Comparison of ENCODE assay signal across 1 cellular context in genomic region chr6:54929245-54929909, GRCh38.
TF ChIP-seq lines count a peak whose summit lies in the region.

No MANE protein-coding gene starts in this region.

TF ChIP-seq in HepG2, 621 proteins besides CTCF, POLR2A, EP300 and RAD21 (continued from another document):
- 0 out of 2 replicates have a peak, but pooled peaks have one; percentile 35 for TF ChIP-seq ZBED4 (CRISPR knock-in tag; IDR thresholded peaks at IDR 0.05; ENCODE audit: borderline replicate concordance)
- TF ChIP-seq FOSL2 (CRISPR knock-in tag; IDR thresholded peaks at IDR 0.05): peak; percentile 90
- TF ChIP-seq CBX5 (CRISPR knock-in tag; IDR thresholded peaks at IDR 0.05; ENCODE audit: borderline replicate concordance): no peak
- no peak for TF ChIP-seq ZNF367 (CRISPR knock-in tag; IDR thresholded peaks at IDR 0.05; ENCODE audit: borderline replicate concordance)
- TF ChIP-seq IKZF5 (CRISPR knock-in tag; IDR thresholded peaks at IDR 0.05): 0 out of 2 replicates have a peak, but pooled peaks have one; percentile 55
- TF ChIP-seq, protein P1, sequence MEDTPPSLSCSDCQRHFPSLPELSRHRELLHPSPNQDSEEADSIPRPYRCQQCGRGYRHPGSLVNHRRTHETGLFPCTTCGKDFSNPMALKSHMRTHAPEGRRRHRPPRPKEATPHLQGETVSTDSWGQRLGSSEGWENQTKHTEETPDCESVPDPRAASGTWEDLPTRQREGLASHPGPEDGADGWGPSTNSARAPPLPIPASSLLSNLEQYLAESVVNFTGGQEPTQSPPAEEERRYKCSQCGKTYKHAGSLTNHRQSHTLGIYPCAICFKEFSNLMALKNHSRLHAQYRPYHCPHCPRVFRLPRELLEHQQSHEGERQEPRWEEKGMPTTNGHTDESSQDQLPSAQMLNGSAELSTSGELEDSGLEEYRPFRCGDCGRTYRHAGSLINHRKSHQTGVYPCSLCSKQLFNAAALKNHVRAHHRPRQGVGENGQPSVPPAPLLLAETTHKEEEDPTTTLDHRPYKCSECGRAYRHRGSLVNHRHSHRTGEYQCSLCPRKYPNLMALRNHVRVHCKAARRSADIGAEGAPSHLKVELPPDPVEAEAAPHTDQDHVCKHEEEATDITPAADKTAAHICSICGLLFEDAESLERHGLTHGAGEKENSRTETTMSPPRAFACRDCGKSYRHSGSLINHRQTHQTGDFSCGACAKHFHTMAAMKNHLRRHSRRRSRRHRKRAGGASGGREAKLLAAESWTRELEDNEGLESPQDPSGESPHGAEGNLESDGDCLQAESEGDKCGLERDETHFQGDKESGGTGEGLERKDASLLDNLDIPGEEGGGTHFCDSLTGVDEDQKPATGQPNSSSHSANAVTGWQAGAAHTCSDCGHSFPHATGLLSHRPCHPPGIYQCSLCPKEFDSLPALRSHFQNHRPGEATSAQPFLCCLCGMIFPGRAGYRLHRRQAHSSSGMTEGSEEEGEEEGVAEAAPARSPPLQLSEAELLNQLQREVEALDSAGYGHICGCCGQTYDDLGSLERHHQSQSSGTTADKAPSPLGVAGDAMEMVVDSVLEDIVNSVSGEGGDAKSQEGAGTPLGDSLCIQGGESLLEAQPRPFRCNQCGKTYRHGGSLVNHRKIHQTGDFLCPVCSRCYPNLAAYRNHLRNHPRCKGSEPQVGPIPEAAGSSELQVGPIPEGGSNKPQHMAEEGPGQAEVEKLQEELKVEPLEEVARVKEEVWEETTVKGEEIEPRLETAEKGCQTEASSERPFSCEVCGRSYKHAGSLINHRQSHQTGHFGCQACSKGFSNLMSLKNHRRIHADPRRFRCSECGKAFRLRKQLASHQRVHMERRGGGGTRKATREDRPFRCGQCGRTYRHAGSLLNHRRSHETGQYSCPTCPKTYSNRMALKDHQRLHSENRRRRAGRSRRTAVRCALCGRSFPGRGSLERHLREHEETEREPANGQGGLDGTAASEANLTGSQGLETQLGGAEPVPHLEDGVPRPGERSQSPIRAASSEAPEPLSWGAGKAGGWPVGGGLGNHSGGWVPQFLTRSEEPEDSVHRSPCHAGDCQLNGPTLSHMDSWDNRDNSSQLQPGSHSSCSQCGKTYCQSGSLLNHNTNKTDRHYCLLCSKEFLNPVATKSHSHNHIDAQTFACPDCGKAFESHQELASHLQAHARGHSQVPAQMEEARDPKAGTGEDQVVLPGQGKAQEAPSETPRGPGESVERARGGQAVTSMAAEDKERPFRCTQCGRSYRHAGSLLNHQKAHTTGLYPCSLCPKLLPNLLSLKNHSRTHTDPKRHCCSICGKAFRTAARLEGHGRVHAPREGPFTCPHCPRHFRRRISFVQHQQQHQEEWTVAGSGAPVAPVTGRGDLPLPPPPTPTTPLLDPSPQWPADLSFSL (CRISPR knock-in tag; IDR thresholded peaks at IDR 0.05): no peak
- TF ChIP-seq CEBPB (IDR thresholded peaks at IDR 0.05; ENCODE audit: borderline replicate concordance, low read depth, low read length): peak; percentile 78; the same call in 1 of the 2 replicates
- TF ChIP-seq KDM6A (CRISPR knock-in tag; IDR thresholded peaks at IDR 0.05; ENCODE audit: low read depth): peak; percentile 94
- peak in 1 of 2 experiments; percentile 46; a peak in 1 of 4 replicates for TF ChIP-seq KLF16 (CRISPR knock-in tag; IDR thresholded peaks at IDR 0.05)
- no peak for TF ChIP-seq DDIT3 (CRISPR knock-in tag; IDR thresholded peaks at IDR 0.05)
- TF ChIP-seq NFE2L1 (CRISPR knock-in tag; IDR thresholded peaks at IDR 0.05; ENCODE audit: borderline replicate concordance): no peak
- no peak for TF ChIP-seq FOXP1 (IDR thresholded peaks at IDR 0.05)
- TF ChIP-seq FOXP1 (CRISPR knock-in tag; IDR thresholded peaks at IDR 0.05): peak; percentile 48
- TF ChIP-seq ZC3H4 (CRISPR knock-in tag; IDR thresholded peaks at IDR 0.05; ENCODE audit: borderline replicate concordance): no peak
- peak; percentile 71; the same call in 1 of the 2 replicates for TF ChIP-seq ZSCAN29 (CRISPR knock-in tag; conservative IDR thresholded peaks at IDR 0.05)
- no peak for TF ChIP-seq ZNF704 (CRISPR knock-in tag; IDR thresholded peaks at IDR 0.05; ENCODE audit: borderline replicate concordance)
- TF ChIP-seq FOXO1 (CRISPR knock-in tag; IDR thresholded peaks at IDR 0.05): no peak; the same call in 1 of the 2 replicates
- TF ChIP-seq, protein P2, sequence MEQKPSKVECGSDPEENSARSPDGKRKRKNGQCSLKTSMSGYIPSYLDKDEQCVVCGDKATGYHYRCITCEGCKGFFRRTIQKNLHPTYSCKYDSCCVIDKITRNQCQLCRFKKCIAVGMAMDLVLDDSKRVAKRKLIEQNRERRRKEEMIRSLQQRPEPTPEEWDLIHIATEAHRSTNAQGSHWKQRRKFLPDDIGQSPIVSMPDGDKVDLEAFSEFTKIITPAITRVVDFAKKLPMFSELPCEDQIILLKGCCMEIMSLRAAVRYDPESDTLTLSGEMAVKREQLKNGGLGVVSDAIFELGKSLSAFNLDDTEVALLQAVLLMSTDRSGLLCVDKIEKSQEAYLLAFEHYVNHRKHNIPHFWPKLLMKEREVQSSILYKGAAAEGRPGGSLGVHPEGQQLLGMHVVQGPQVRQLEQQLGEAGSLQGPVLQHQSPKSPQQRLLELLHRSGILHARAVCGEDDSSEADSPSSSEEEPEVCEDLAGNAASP (CRISPR knock-in tag; IDR thresholded peaks at IDR 0.05; ENCODE audit: borderline replicate concordance): 0 out of 2 replicates have a peak, but pooled peaks have one; percentile 30
- TF ChIP-seq AKAP8 (CRISPR knock-in tag; IDR thresholded peaks at IDR 0.05): no peak
- no peak for TF ChIP-seq KLF6 (CRISPR knock-in tag; IDR thresholded peaks at IDR 0.05)
- no peak for TF ChIP-seq SIN3A (IDR thresholded peaks at IDR 0.05; ENCODE audit: borderline replicate concordance, low read depth, low read length)
- TF ChIP-seq MIER2 (CRISPR knock-in tag; IDR thresholded peaks at IDR 0.05): peak; percentile 49; the same call in 1 of the 2 replicates
